In the genomic region with DNA sequence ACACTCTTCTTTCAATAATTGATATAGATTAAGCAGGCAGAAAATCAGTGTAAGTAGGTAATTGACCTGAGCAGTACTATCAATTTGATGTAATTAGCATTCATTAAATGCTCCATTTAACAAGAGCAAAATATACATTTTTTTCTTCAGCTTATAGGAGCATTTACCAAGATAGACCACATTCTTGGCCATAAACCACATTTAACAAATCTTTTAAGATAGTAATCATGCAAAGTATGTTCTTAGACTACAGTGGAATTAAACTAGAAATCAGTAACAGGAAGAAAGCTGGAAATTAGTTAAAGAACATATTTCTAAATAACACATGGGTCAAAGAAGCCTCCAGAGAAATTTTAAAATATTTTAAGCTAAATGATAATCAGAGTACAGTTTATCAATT, we compare ENCODE assay signal across 24 cellular contexts. TPM values are rescaled to one million over a fixed set of nuclear protein-coding genes. Genes with fewer than 3 reads are reported as not detected.
A peak's percentile ranks its signal among the peaks of the same experiment; 100 is the strongest.
DNase-seq lines count a peak whose midpoint lies in the region; ATAC-seq and FAIRE-seq lines count a peak whose summit lies in the region.
"Had no signal": no experiment of that assay in that cellular context is flagged by ENCODE, and none has a peak within 500 bp of the region (broad histone marks: within the 10 kb centered on the region; RNA-seq: fewer than 3 reads in every experiment).

No MANE protein-coding gene starts in this region.

- H3K4me1 Mint-ChIP-seq in T-helper 2 cell treated with Interferon-gamma antibody and Interleukin-4, amounts not matched to agents 5 μg/mL and 100 μg/mL, for 36 hours (ENCODE audit: low read depth): peaks cover 15% of the 10 kb centered on the region
- peaks cover 18% of the 10 kb centered on the region for H3K4me1 Mint-ChIP-seq in central memory CD8-positive, alpha-beta T cell

- H3K9me3 ChIP-seq in small intestine (ENCODE audit: control insufficient read depth, low read depth): no peaks in the 10 kb centered on the region
- H3K9me3 ChIP-seq: BE2C had no signal

- peak overlapping the region; percentile 44 for H3K4me3 Mint-ChIP-seq in T-helper 2 cell treated with Interferon-gamma antibody and Interleukin-4, amounts not matched to agents 5 μg/mL and 100 μg/mL, for 36 hours
- no peak overlapping the region for H3K4me3 Mint-ChIP-seq in central memory CD8-positive, alpha-beta T cell
- H3K4me3 Mint-ChIP-seq: CD14-positive monocyte; CD4-positive, alpha-beta memory T cell; CD4-positive, CD25-positive, alpha-beta regulatory T cell; CD8-positive, alpha-beta memory T cell had no signal

- peaks cover 8% of the 10 kb centered on the region for H3K36me3 Mint-ChIP-seq in T-helper 2 cell treated with Interferon-gamma antibody and Interleukin-4, amounts not matched to agents 5 μg/mL and 100 μg/mL, for 36 hours (ENCODE audit: low read depth)
- H3K36me3 Mint-ChIP-seq in central memory CD8-positive, alpha-beta T cell (ENCODE audit: insufficient read depth): no peaks in the 10 kb centered on the region
- H3K36me3 Mint-ChIP-seq: CD14-positive monocyte; CD4-positive, alpha-beta memory T cell had no signal

- no peak overlapping the region for H3K27ac ChIP-seq in small intestine (ENCODE audit: low read depth in 1 of 2, low read length in 1 of 2)
- H3K27ac ChIP-seq: BLaER1 had no signal

- peaks cover 15% of the 10 kb centered on the region for H3K9me3 Mint-ChIP-seq in T-helper 2 cell treated with Interferon-gamma antibody and Interleukin-4, amounts not matched to agents 5 μg/mL and 100 μg/mL, for 36 hours
- H3K9me3 Mint-ChIP-seq in central memory CD8-positive, alpha-beta T cell: no peaks in the 10 kb centered on the region

- no peak overlapping the region for H3K4me3 ChIP-seq in small intestine (ENCODE audit: low read depth in 1 of 2, low read length in 2 of 2)
- H3K4me3 ChIP-seq: BLaER1 had no signal

- FAIRE-seq in small intestine (lab: Jason Lieb, UNC): peak; percentile 23
- FAIRE-seq: GM12891, GM19239 had no signal

- DNase-seq in T-helper 2 cell treated with Interferon-gamma antibody and Interleukin-4, amounts not matched to agents 5 μg/mL and 100 μg/mL, for 36 hours (ENCODE audit: low spot score): no peak
- no peak for DNase-seq in central memory CD8-positive, alpha-beta T cell (ENCODE audit: low spot score in 2 of 2)
- DNase-seq in small intestine (no peak), retina (no peak), LoVo (ENCODE audit: low spot score) (no peak), NCI-H2171 treated with DMSO at 0.1 percent for 48 hours (lab: John Stamatoyannopoulos, UW) (no peak)
- no peak for DNase-seq in activated effector memory CD4-positive, alpha-beta T cell treated with anti-CD3 and anti-CD28 coated beads, Interleukin-2, amount 50 U/mL, for 16 hours
- DNase-seq: 8988T; ACHN; BE2C; C1 segment of cervical spinal cord; CD4-positive, alpha-beta memory T cell; CD4-positive, CD25-positive, alpha-beta regulatory T cell; CD8-positive, alpha-beta memory T cell; COR-L47; DMS 273 treated with DMSO at 0.1 percent for 48 hours; DMS153; DMS53; DMS79; GF-D8 had no signal

- no peak for ATAC-seq in central memory CD8-positive, alpha-beta T cell (replicated peaks; ENCODE audit: extremely low read depth, poor library complexity, severe bottlenecking)

- no peaks in the 10 kb centered on the region for H3K36me3 ChIP-seq in small intestine (ENCODE audit: control insufficient read depth in 2 of 2, insufficient read depth in 2 of 2, low read length in 2 of 2)
- H3K36me3 ChIP-seq: BE2C, BLaER1 had no signal

- H3K27me3 ChIP-seq in small intestine (ENCODE audit: control insufficient read depth in 2 of 2, insufficient read depth in 2 of 2, low read length in 2 of 2): no peaks in the 10 kb centered on the region
- H3K27me3 ChIP-seq: BE2C, BLaER1 had no signal

- H3K27ac Mint-ChIP-seq in T-helper 2 cell treated with Interferon-gamma antibody and Interleukin-4, amounts not matched to agents 5 μg/mL and 100 μg/mL, for 36 hours: no peak overlapping the region
- H3K27ac Mint-ChIP-seq in central memory CD8-positive, alpha-beta T cell (ENCODE audit: low read depth): peak overlapping the region; percentile 60
- H3K27ac Mint-ChIP-seq: CD14-positive monocyte; CD4-positive, alpha-beta memory T cell had no signal

- H3K4me1 ChIP-seq in small intestine (ENCODE audit: control insufficient read depth in 2 of 2, insufficient read depth in 1 of 2, low read depth in 1 of 2, low read length in 1 of 2): no peaks in the 10 kb centered on the region
- H3K4me1 ChIP-seq: BE2C, BLaER1 had no signal

- H3K27me3 Mint-ChIP-seq in T-helper 2 cell treated with Interferon-gamma antibody and Interleukin-4, amounts not matched to agents 5 μg/mL and 100 μg/mL, for 36 hours (ENCODE audit: low read depth): peaks cover 4% of the 10 kb centered on the region
- H3K27me3 Mint-ChIP-seq in central memory CD8-positive, alpha-beta T cell: no peaks in the 10 kb centered on the region
- H3K27me3 Mint-ChIP-seq: CD4-positive, alpha-beta memory T cell; CD8-positive, alpha-beta memory T cell had no signal

RNA-seq across cellular contexts. Expression of a gene that starts 8.7 kb away (rescaled TPM):
- polyA plus RNA-seq in small intestine: 1 to 10 TPM; 1.8 to 9.2 (median 5.4) TPM
